ENCODE assay signal across 14 cellular contexts in the genomic region with DNA sequence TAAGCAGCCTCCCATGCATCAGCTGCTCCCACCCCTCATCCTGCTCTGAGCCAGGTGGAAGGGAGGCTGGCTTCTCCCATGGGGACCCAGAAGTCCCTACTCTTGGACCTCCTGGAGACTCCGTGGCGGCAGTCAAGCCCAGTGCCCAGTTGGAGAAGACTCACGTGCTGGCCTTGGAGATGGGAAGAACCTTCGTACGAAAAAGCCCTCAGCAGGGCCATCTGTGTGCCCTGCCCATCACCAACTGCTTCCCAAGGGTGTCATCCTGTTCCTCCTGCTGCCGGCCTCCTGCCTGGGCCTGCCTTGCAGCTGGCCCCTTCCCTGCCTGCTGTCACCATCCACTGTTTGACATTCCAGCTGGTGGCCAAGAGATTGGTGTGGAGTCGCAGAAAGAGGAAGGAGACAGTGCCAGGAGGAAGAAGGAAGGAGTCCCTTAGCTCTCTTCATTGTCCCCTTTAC. TPM values are rescaled to one million over a fixed set of nuclear protein-coding genes. Genes with fewer than 3 reads are reported as not detected.
A peak's percentile ranks its signal among the peaks of the same experiment; 100 is the strongest.
DNase-seq lines count a peak whose midpoint lies in the region; ATAC-seq and TF ChIP-seq lines count a peak whose summit lies in the region.
"Had no signal": no experiment of that assay in that cellular context is flagged by ENCODE, and none has a peak within 500 bp of the region (broad histone marks: within the 10 kb centered on the region; RNA-seq: fewer than 3 reads in every experiment).

No MANE protein-coding gene starts in this region.

- peaks cover 15 to 71% (median 40%) of the 10 kb centered on the region in 4 donors for H3K4me1 Mint-ChIP-seq in CD4-positive, CD25-positive, alpha-beta regulatory T cell
- H3K4me1 Mint-ChIP-seq in activated T-helper 1 cell treated with anti-CD3 and anti-CD28 coated beads, Interleukin-12 subunit alpha, Interleukin-12 subunit beta, Interleukin-2, Interleukin-4 antibody, amounts not matched to agents 30 ng/mL and 10 ng/mL and 1 ng/mL, durations not matched to agents 14 hours and 24 hours and 36 hours (ENCODE audit: low read depth) = peaks cover 57% of the 10 kb centered on the region

- intact Hi-C loops in activated T-helper 1 cell treated with anti-CD3 and anti-CD28 coated beads, Interleukin-12 subunit alpha, Interleukin-12 subunit beta, Interleukin-2, Interleukin-4 antibody, amounts not matched to agents 30 ng/mL and 10 ng/mL and 1 ng/mL, durations not matched to agents 14 hours and 24 hours and 36 hours (cut with micrococcal nuclease) = no loop called here
- intact Hi-C loops in lower lobe of right lung (cut with DNase I) = no loop called here

- CTCF ChIA-PET in HEK293 (lab: Yijun Ruan, JAX) = no interaction called here

- TF ChIP-seq CTCF in HEK293 (tag by site-specific recombination; IDR thresholded peaks at IDR 0.05) (no peak), lower lobe of right lung (IDR thresholded peaks at IDR 0.05) (no peak), brain microvascular endothelial cell (IDR thresholded peaks at IDR 0.05; ENCODE audit: low read depth, low read length, missing control alignments) (no peak)

- no peaks in the 10 kb centered on the region for H3K9me3 ChIP-seq in CD4-positive, CD25-positive, alpha-beta regulatory T cell (ENCODE audit: control insufficient read depth in 2 of 2, low read length in 2 of 2)
- H3K9me3 ChIP-seq in HEK293 (ENCODE audit: control insufficient read depth, insufficient read depth, low read depth, low read length) (no peaks in the 10 kb centered on the region), lower lobe of right lung (no peaks in the 10 kb centered on the region)
- H3K9me3 ChIP-seq: adrenal gland, testis had no signal

- peaks cover 64% of the 10 kb centered on the region for H3K36me3 ChIP-seq in CD4-positive, CD25-positive, alpha-beta regulatory T cell (ENCODE audit: control insufficient read depth, insufficient read depth, low read length)
- H3K36me3 ChIP-seq in HEK293 (ENCODE audit: control insufficient read depth in 2 of 2, insufficient read depth in 1 of 2, low read length in 2 of 2) (peaks cover 0 to 71% of the 10 kb centered on the region in 2 experiments; a peak in 1 of 3 replicates), lower lobe of right lung (peaks cover 76% of the 10 kb centered on the region), brain microvascular endothelial cell (replicated peaks) (peaks cover 59% of the 10 kb centered on the region)

- POLR2A ChIA-PET in HEK293 (lab: Yijun Ruan, JAX) = no interaction called here

- in situ Hi-C loops in brain microvascular endothelial cell (cut with HindIII; ENCODE audit: low pct_ligation_motif_present, low sequenced_read_pairs) = no loop called here

- peak overlapping the region; percentile 86 to 95 (median 92) for H3K27ac Mint-ChIP-seq in CD4-positive, CD25-positive, alpha-beta regulatory T cell
- H3K27ac Mint-ChIP-seq in activated T-helper 1 cell treated with anti-CD3 and anti-CD28 coated beads, Interleukin-12 subunit alpha, Interleukin-12 subunit beta, Interleukin-2, Interleukin-4 antibody, amounts not matched to agents 30 ng/mL and 10 ng/mL and 1 ng/mL, durations not matched to agents 14 hours and 24 hours and 36 hours = peak overlapping the region; percentile 88

- peak overlapping the region in 2 of 4 donors; percentile 43 to 44 for H3K4me3 Mint-ChIP-seq in CD4-positive, CD25-positive, alpha-beta regulatory T cell
- peak overlapping the region; percentile 45 for H3K4me3 Mint-ChIP-seq in activated T-helper 1 cell treated with anti-CD3 and anti-CD28 coated beads, Interleukin-12 subunit alpha, Interleukin-12 subunit beta, Interleukin-2, Interleukin-4 antibody, amounts not matched to agents 30 ng/mL and 10 ng/mL and 1 ng/mL, durations not matched to agents 14 hours and 24 hours and 36 hours

- H3K9me3 Mint-ChIP-seq in CD4-positive, CD25-positive, alpha-beta regulatory T cell = peaks cover 0 to 2% (median 0%) of the 10 kb centered on the region in 7 donors
- no peaks in the 10 kb centered on the region for H3K9me3 Mint-ChIP-seq in activated T-helper 1 cell treated with anti-CD3 and anti-CD28 coated beads, Interleukin-12 subunit alpha, Interleukin-12 subunit beta, Interleukin-2, Interleukin-4 antibody, amounts not matched to agents 30 ng/mL and 10 ng/mL and 1 ng/mL, durations not matched to agents 14 hours and 24 hours and 36 hours

- peak overlapping the region; percentile 55 for H3K27ac ChIP-seq in CD4-positive, CD25-positive, alpha-beta regulatory T cell (ENCODE audit: insufficient read depth, low read length, poor library complexity, severe bottlenecking)
- H3K27ac ChIP-seq in HEK293 (ENCODE audit: extremely low read depth, low read depth, low read length) (no peak overlapping the region), lower lobe of right lung (peak overlapping the region; percentile 18), brain microvascular endothelial cell (no peak overlapping the region)
- H3K27ac ChIP-seq: adrenal gland, PC-9, testis had no signal

- H3K36me3 Mint-ChIP-seq in CD4-positive, CD25-positive, alpha-beta regulatory T cell = peaks cover 46% of the 10 kb centered on the region
- peaks cover 36% of the 10 kb centered on the region for H3K36me3 Mint-ChIP-seq in activated T-helper 1 cell treated with anti-CD3 and anti-CD28 coated beads, Interleukin-12 subunit alpha, Interleukin-12 subunit beta, Interleukin-2, Interleukin-4 antibody, amounts not matched to agents 30 ng/mL and 10 ng/mL and 1 ng/mL, durations not matched to agents 14 hours and 24 hours and 36 hours (ENCODE audit: low read depth)

- no peaks in the 10 kb centered on the region for H3K27me3 Mint-ChIP-seq in CD4-positive, CD25-positive, alpha-beta regulatory T cell
- no peaks in the 10 kb centered on the region for H3K27me3 Mint-ChIP-seq in activated T-helper 1 cell treated with anti-CD3 and anti-CD28 coated beads, Interleukin-12 subunit alpha, Interleukin-12 subunit beta, Interleukin-2, Interleukin-4 antibody, amounts not matched to agents 30 ng/mL and 10 ng/mL and 1 ng/mL, durations not matched to agents 14 hours and 24 hours and 36 hours (ENCODE audit: insufficient read depth)

- H3K4me3 ChIP-seq in CD4-positive, CD25-positive, alpha-beta regulatory T cell (ENCODE audit: low read depth, low read length) = no peak overlapping the region
- H3K4me3 ChIP-seq in HEK293 (ENCODE audit: low read depth, low read length) (no peak overlapping the region), lower lobe of right lung (no peak overlapping the region), brain microvascular endothelial cell (ENCODE audit: low read depth, low read length) (no peak overlapping the region)
- H3K4me3 ChIP-seq: adrenal gland, PC-9, testis had no signal

- no peaks in the 10 kb centered on the region for H3K27me3 ChIP-seq in CD4-positive, CD25-positive, alpha-beta regulatory T cell (ENCODE audit: control insufficient read depth, insufficient read depth, low read length)
- H3K27me3 ChIP-seq in lower lobe of right lung (ENCODE audit: low read depth) (no peaks in the 10 kb centered on the region), brain microvascular endothelial cell (replicated peaks) (no peaks in the 10 kb centered on the region)
- H3K27me3 ChIP-seq: adrenal gland, testis had no signal

- no peak for DNase-seq in CD4-positive, CD25-positive, alpha-beta regulatory T cell
- no peak for DNase-seq in activated T-helper 1 cell treated with anti-CD3 and anti-CD28 coated beads, Interleukin-12 subunit alpha, Interleukin-12 subunit beta, Interleukin-2, Interleukin-4 antibody, amounts not matched to agents 30 ng/mL and 10 ng/mL and 1 ng/mL, durations not matched to agents 14 hours and 24 hours and 36 hours (ENCODE audit: low spot score)
- DNase-seq in lower lobe of right lung = no peak
- DNase-seq in DMS114 treated with DMSO at 0.1 percent for 48 hours (lab: John Stamatoyannopoulos, UW; ENCODE audit: unreplicated experiment) = no peak
- no peak for DNase-seq in ureter (ENCODE audit: low spot score)
- DNase-seq in brain microvascular endothelial cell = no peak
- DNase-seq: DMS53; NCI-H1417; PC-9; stimulated activated CD4-positive, alpha-beta T cell treated with anti-CD3 and anti-CD28 coated beads, Interleukin-1b, Interleukin-23, amount 100 ng/mL, for 48 hours; testis had no signal

- no peak for ATAC-seq in CD4-positive, CD25-positive, alpha-beta regulatory T cell (ENCODE audit: low read depth in 2 of 2)
- ATAC-seq in lower lobe of right lung = no peak
- no peak for ATAC-seq in HG03521 (IDR thresholded peaks at IDR 0.05; ENCODE audit: unreplicated experiment)

- H3K4me1 ChIP-seq in CD4-positive, CD25-positive, alpha-beta regulatory T cell (ENCODE audit: control insufficient read depth, insufficient read depth, low read length, poor library complexity, severe bottlenecking) = peaks cover 59% of the 10 kb centered on the region
- H3K4me1 ChIP-seq in HEK293 (ENCODE audit: control insufficient read depth, insufficient read depth, low read length) = no peaks in the 10 kb centered on the region
- peaks cover 53% of the 10 kb centered on the region for H3K4me1 ChIP-seq in lower lobe of right lung

RNA-seq across cellular contexts. Expression of a gene that starts 28.0 kb away (rescaled TPM):
- total RNA-seq in CD4-positive, CD25-positive, alpha-beta regulatory T cell = 72.5 TPM
- polyA plus RNA-seq in CD4-positive, CD25-positive, alpha-beta regulatory T cell = 10 to 100 TPM; 46.6 to 63.6 (median 51.1) TPM
- total RNA-seq in activated T-helper 1 cell treated with anti-CD3 and anti-CD28 coated beads, Interleukin-12 subunit alpha, Interleukin-12 subunit beta, Interleukin-2, Interleukin-4 antibody, amounts not matched to agents 30 ng/mL and 10 ng/mL and 1 ng/mL, durations not matched to agents 14 hours and 24 hours and 36 hours = 69.8 and 71.7 TPM in 2 replicates
- total RNA-seq in lower lobe of right lung (67.4 TPM), ureter (175 TPM)

RNA-seq across cellular contexts. Expression of a gene that starts 28.4 kb away (rescaled TPM):
- 12.4 TPM for total RNA-seq in CD4-positive, CD25-positive, alpha-beta regulatory T cell
- polyA plus RNA-seq in CD4-positive, CD25-positive, alpha-beta regulatory T cell = 10 to 100 TPM in 1 of 4 donors, 1 to 10 TPM in 3; 6.3 to 12.9 (median 8.0) TPM
- total RNA-seq in activated T-helper 1 cell treated with anti-CD3 and anti-CD28 coated beads, Interleukin-12 subunit alpha, Interleukin-12 subunit beta, Interleukin-2, Interleukin-4 antibody, amounts not matched to agents 30 ng/mL and 10 ng/mL and 1 ng/mL, durations not matched to agents 14 hours and 24 hours and 36 hours = 12.9 and 13.9 TPM in 2 replicates
- total RNA-seq in lower lobe of right lung = 8.6 TPM
- total RNA-seq in ureter = 10.7 TPM

RNA-seq across cellular contexts. Expression of a gene that starts 46.6 kb away (rescaled TPM):
- total RNA-seq in CD4-positive, CD25-positive, alpha-beta regulatory T cell = not detected
- polyA plus RNA-seq in CD4-positive, CD25-positive, alpha-beta regulatory T cell = not detected
- total RNA-seq in activated T-helper 1 cell treated with anti-CD3 and anti-CD28 coated beads, Interleukin-12 subunit alpha, Interleukin-12 subunit beta, Interleukin-2, Interleukin-4 antibody, amounts not matched to agents 30 ng/mL and 10 ng/mL and 1 ng/mL, durations not matched to agents 14 hours and 24 hours and 36 hours = not detected in 2 replicates
- total RNA-seq in lower lobe of right lung (not detected), ureter (not detected)
- total RNA-seq: PC-9 had no signal
- polyA plus RNA-seq: adrenal gland had no signal

RNA-seq across cellular contexts. Expression of a gene that starts 55.1 kb away (rescaled TPM):
- 135 TPM for total RNA-seq in CD4-positive, CD25-positive, alpha-beta regulatory T cell
- polyA plus RNA-seq in CD4-positive, CD25-positive, alpha-beta regulatory T cell = 10 to 100 TPM; 69.0 to 88.8 (median 76.8) TPM
- total RNA-seq in activated T-helper 1 cell treated with anti-CD3 and anti-CD28 coated beads, Interleukin-12 subunit alpha, Interleukin-12 subunit beta, Interleukin-2, Interleukin-4 antibody, amounts not matched to agents 30 ng/mL and 10 ng/mL and 1 ng/mL, durations not matched to agents 14 hours and 24 hours and 36 hours = 66.4 and 73.8 TPM in 2 replicates
- total RNA-seq in lower lobe of right lung (54.4 TPM), ureter (80.7 TPM)

RNA-seq across cellular contexts. Expression of a gene that starts 55.4 kb away (rescaled TPM):
- 19.2 TPM for total RNA-seq in CD4-positive, CD25-positive, alpha-beta regulatory T cell
- 10 to 100 TPM in 2 of 4 donors, 1 to 10 TPM in 2; 8.4 to 13.9 (median 9.4) TPM for polyA plus RNA-seq in CD4-positive, CD25-positive, alpha-beta regulatory T cell
- 4.5 and 5.3 TPM in 2 replicates for total RNA-seq in activated T-helper 1 cell treated with anti-CD3 and anti-CD28 coated beads, Interleukin-12 subunit alpha, Interleukin-12 subunit beta, Interleukin-2, Interleukin-4 antibody, amounts not matched to agents 30 ng/mL and 10 ng/mL and 1 ng/mL, durations not matched to agents 14 hours and 24 hours and 36 hours
- 6.3 TPM for total RNA-seq in lower lobe of right lung
- 4.8 TPM for total RNA-seq in ureter

Comparison
In these comparisons a context has a peak if more than half of its experiments do, and no peak if none do; other contexts are left out.
1. H3K27ac ChIP-seq: peak in CD4-positive, CD25-positive, alpha-beta regulatory T cell (single experiment) and lower lobe of right lung (single experiment); none in HEK293 (single experiment) and brain microvascular endothelial cell (single experiment).